1 cellular context compared by ENCODE assay signal in the genomic region with DNA sequence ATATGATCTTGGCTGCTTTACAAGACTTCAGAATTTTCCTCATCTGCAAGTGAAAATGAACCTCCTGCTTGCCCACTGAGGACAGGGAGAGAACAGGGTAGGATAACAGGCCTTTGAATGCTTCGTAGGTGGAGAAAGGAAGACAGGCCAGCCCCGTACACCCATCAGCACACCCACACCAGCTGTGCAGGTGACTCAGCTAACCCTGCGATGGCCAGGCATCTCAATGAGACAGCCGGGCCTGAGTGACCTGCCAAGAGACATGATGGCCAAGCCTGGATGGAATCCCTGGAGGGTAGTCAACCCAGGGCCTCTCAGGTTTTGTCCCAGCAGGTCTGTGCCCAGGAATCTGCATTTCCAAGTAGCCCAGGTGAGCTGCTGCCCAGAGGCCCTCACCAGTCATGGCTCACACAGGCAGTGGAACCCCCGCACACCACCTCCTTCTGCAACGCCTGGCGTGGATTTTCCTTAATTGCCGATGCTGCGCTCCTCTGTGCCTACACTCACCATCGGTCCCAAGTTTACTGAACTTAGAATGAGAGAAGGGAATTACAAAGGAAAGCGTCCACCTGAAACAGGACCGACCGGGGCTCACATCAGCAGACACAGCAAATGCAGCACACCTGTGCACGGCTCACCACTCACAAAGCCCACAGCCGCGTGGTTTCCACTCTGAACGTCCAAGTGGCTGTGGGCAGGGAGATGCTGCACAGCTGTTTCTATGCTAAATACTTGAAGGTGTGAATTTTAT.
TF ChIP-seq lines count a peak whose summit lies in the region.

No MANE protein-coding gene starts in this region.

TF ChIP-seq in HCT116, 20 proteins besides CTCF, POLR2A, EP300 and RAD21 (continued from another document):
- TF ChIP-seq, protein P1, sequence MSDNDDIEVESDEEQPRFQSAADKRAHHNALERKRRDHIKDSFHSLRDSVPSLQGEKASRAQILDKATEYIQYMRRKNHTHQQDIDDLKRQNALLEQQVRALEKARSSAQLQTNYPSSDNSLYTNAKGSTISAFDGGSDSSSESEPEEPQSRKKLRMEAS (IDR thresholded peaks at IDR 0.05), result no peak
- TF ChIP-seq JUND (IDR thresholded peaks at IDR 0.05) (no peak), ELF1 (IDR thresholded peaks at IDR 0.05; ENCODE audit: borderline replicate concordance, low read depth) (no peak), EZH2 (IDR thresholded peaks at IDR 0.05) (no peak), SRF (IDR thresholded peaks at IDR 0.05; ENCODE audit: low read depth) (no peak), TCF7L2 (IDR thresholded peaks at IDR 0.05; ENCODE audit: borderline replicate concordance, extremely low read depth, insufficient read depth, insufficient read length) (no peak), CBX3 (IDR thresholded peaks at IDR 0.05; ENCODE audit: low read depth) (no peak), EZH2phosphoT487 (IDR thresholded peaks at IDR 0.05; ENCODE audit: borderline replicate concordance) (no peak)
- TF ChIP-seq, protein P2, sequence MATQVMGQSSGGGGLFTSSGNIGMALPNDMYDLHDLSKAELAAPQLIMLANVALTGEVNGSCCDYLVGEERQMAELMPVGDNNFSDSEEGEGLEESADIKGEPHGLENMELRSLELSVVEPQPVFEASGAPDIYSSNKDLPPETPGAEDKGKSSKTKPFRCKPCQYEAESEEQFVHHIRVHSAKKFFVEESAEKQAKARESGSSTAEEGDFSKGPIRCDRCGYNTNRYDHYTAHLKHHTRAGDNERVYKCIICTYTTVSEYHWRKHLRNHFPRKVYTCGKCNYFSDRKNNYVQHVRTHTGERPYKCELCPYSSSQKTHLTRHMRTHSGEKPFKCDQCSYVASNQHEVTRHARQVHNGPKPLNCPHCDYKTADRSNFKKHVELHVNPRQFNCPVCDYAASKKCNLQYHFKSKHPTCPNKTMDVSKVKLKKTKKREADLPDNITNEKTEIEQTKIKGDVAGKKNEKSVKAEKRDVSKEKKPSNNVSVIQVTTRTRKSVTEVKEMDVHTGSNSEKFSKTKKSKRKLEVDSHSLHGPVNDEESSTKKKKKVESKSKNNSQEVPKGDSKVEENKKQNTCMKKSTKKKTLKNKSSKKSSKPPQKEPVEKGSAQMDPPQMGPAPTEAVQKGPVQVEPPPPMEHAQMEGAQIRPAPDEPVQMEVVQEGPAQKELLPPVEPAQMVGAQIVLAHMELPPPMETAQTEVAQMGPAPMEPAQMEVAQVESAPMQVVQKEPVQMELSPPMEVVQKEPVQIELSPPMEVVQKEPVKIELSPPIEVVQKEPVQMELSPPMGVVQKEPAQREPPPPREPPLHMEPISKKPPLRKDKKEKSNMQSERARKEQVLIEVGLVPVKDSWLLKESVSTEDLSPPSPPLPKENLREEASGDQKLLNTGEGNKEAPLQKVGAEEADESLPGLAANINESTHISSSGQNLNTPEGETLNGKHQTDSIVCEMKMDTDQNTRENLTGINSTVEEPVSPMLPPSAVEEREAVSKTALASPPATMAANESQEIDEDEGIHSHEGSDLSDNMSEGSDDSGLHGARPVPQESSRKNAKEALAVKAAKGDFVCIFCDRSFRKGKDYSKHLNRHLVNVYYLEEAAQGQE (IDR thresholded peaks at IDR 0.05; ENCODE audit: low read depth), result no peak
- TF ChIP-seq, protein P3, sequence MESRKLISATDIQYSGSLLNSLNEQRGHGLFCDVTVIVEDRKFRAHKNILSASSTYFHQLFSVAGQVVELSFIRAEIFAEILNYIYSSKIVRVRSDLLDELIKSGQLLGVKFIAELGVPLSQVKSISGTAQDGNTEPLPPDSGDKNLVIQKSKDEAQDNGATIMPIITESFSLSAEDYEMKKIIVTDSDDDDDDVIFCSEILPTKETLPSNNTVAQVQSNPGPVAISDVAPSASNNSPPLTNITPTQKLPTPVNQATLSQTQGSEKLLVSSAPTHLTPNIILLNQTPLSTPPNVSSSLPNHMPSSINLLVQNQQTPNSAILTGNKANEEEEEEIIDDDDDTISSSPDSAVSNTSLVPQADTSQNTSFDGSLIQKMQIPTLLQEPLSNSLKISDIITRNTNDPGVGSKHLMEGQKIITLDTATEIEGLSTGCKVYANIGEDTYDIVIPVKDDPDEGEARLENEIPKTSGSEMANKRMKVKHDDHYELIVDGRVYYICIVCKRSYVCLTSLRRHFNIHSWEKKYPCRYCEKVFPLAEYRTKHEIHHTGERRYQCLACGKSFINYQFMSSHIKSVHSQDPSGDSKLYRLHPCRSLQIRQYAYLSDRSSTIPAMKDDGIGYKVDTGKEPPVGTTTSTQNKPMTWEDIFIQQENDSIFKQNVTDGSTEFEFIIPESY (IDR thresholded peaks at IDR 0.05; ENCODE audit: extremely low read depth, insufficient replicate concordance, low read length), result no peak
